In genomic region chr2:3747032-3747654, GRCh38 we compare ENCODE assay signal across 18 cellular contexts. TPM values are rescaled to one million over a fixed set of nuclear protein-coding genes. Genes with fewer than 3 reads are reported as not detected.
DNase-seq lines count a peak whose midpoint lies in the region; ATAC-seq and TF ChIP-seq lines count a peak whose summit lies in the region.
"Had no signal": no experiment of that assay in that cellular context is flagged by ENCODE, and none has a peak within 500 bp of the region (broad histone marks: within the 10 kb centered on the region; RNA-seq: fewer than 3 reads in every experiment).

No MANE protein-coding gene starts in this region.

- intact Hi-C loops in left ventricle myocardium superior (cut with micrococcal nuclease): no loop called here

- TF ChIP-seq CTCF in endodermal cell (conservative IDR thresholded peaks at IDR 0.05): no peak
- TF ChIP-seq CTCF in osteocyte (IDR thresholded peaks at IDR 0.05): no peak

- H3K27me3 ChIP-seq in endodermal cell (ENCODE audit: control insufficient read depth, insufficient read depth, low read length, poor library complexity, severe bottlenecking): no peaks in the 10 kb centered on the region

- H3K9me3 ChIP-seq in endodermal cell (ENCODE audit: control insufficient read depth, low read length): no peaks in the 10 kb centered on the region
- H3K9me3 ChIP-seq: BE2C, HAP-1 had no signal

- no peak overlapping the region for H3K27ac ChIP-seq in endodermal cell (ENCODE audit: low read depth, low read length)
- H3K27ac ChIP-seq: HL-60 had no signal

- H3K4me3 Mint-ChIP-seq in stimulated activated naive CD8-positive, alpha-beta T cell treated with anti-CD3 and anti-CD28 coated beads, Interleukin-15, amount 100 ng/mL, for 72 hours: no peak overlapping the region
- no peak overlapping the region for H3K4me3 Mint-ChIP-seq in endodermal cell
- no peak overlapping the region for H3K4me3 Mint-ChIP-seq in osteocyte (ENCODE audit: unreplicated experiment)
- H3K4me3 Mint-ChIP-seq: CD4-positive, CD25-positive, alpha-beta regulatory T cell; CD8-positive, alpha-beta memory T cell had no signal

- peak; percentile 36 for ATAC-seq in stimulated activated naive CD8-positive, alpha-beta T cell treated with anti-CD3 and anti-CD28 coated beads, Interleukin-15, amount 100 ng/mL, for 72 hours
- no peak for ATAC-seq in stimulated activated naive CD8-positive, alpha-beta T cell treated with anti-CD3 and anti-CD28 coated beads, Interleukin-15, Interleukin-2, amounts not matched to agents 100 U/mL and 50 U/mL, for 24 hours
- ATAC-seq in HG03095 (IDR thresholded peaks at IDR 0.05; ENCODE audit: unreplicated experiment) (no peak), left ventricle myocardium superior (no peak)

- no peak overlapping the region for H3K27ac Mint-ChIP-seq in stimulated activated naive CD8-positive, alpha-beta T cell treated with anti-CD3 and anti-CD28 coated beads, Interleukin-15, amount 100 ng/mL, for 72 hours
- H3K27ac Mint-ChIP-seq in endodermal cell (no peak overlapping the region), osteocyte (ENCODE audit: unreplicated experiment) (no peak overlapping the region)
- H3K27ac Mint-ChIP-seq: CD8-positive, alpha-beta memory T cell; IgD-negative memory B cell had no signal

- H3K9me3 Mint-ChIP-seq in stimulated activated naive CD8-positive, alpha-beta T cell treated with anti-CD3 and anti-CD28 coated beads, Interleukin-15, amount 100 ng/mL, for 72 hours: no peaks in the 10 kb centered on the region
- no peaks in the 10 kb centered on the region for H3K9me3 Mint-ChIP-seq in endodermal cell
- no peaks in the 10 kb centered on the region for H3K9me3 Mint-ChIP-seq in osteocyte (ENCODE audit: unreplicated experiment)
- H3K9me3 Mint-ChIP-seq: CD8-positive, alpha-beta memory T cell; IgD-negative memory B cell had no signal

- no peaks in the 10 kb centered on the region for H3K36me3 ChIP-seq in endodermal cell (ENCODE audit: control insufficient read depth, insufficient read depth, low read length)
- H3K36me3 ChIP-seq: BE2C, HAP-1 had no signal

- no peak overlapping the region for H3K9ac ChIP-seq in endodermal cell (ENCODE audit: extremely low read depth, low read length, poor library complexity, severe bottlenecking)

- H3K4me1 Mint-ChIP-seq in stimulated activated naive CD8-positive, alpha-beta T cell treated with anti-CD3 and anti-CD28 coated beads, Interleukin-15, amount 100 ng/mL, for 72 hours: no peaks in the 10 kb centered on the region
- H3K4me1 Mint-ChIP-seq in endodermal cell (no peaks in the 10 kb centered on the region), osteocyte (ENCODE audit: unreplicated experiment) (no peaks in the 10 kb centered on the region)
- H3K4me1 Mint-ChIP-seq: CD4-positive, CD25-positive, alpha-beta regulatory T cell; CD8-positive, alpha-beta memory T cell had no signal

- no peaks in the 10 kb centered on the region for H3K4me1 ChIP-seq in endodermal cell (ENCODE audit: control insufficient read depth, insufficient read depth, low read length)
- H3K4me1 ChIP-seq: BE2C, HAP-1 had no signal

- 89 to 91% methylated on average over 14 to 20 of the region's 20 CpGs for whole genome bisulfite sequencing in endodermal cell (ENCODE audit: insufficient coverage in 1 of 2, insufficient read length in 1 of 2), 2 experiments

- H3K36me3 Mint-ChIP-seq in endodermal cell (ENCODE audit: low read depth): no peaks in the 10 kb centered on the region
- H3K36me3 Mint-ChIP-seq in osteocyte (ENCODE audit: unreplicated experiment): no peaks in the 10 kb centered on the region
- H3K36me3 Mint-ChIP-seq: CD4-positive, CD25-positive, alpha-beta regulatory T cell; CD8-positive, alpha-beta memory T cell had no signal

- H3K27me3 Mint-ChIP-seq in stimulated activated naive CD8-positive, alpha-beta T cell treated with anti-CD3 and anti-CD28 coated beads, Interleukin-15, amount 100 ng/mL, for 72 hours: peaks cover 58% of the 10 kb centered on the region
- H3K27me3 Mint-ChIP-seq in endodermal cell (ENCODE audit: insufficient read depth) (peaks cover 5% of the 10 kb centered on the region), osteocyte (ENCODE audit: unreplicated experiment) (no peaks in the 10 kb centered on the region)

- DNase-seq in stimulated activated naive CD8-positive, alpha-beta T cell treated with anti-CD3 and anti-CD28 coated beads, Interleukin-15, amount 100 ng/mL, for 72 hours: no peak
- DNase-seq in stimulated activated naive CD8-positive, alpha-beta T cell treated with anti-CD3 and anti-CD28 coated beads, Interleukin-15, Interleukin-2, amounts not matched to agents 100 U/mL and 50 U/mL, for 24 hours: no peak
- DNase-seq in endodermal cell (peak; percentile 24), osteocyte (ENCODE audit: extremely low spot score, unreplicated experiment) (peak; percentile 79), left ventricle myocardium superior (no peak)
- DNase-seq: ACHN; BE2C; C1 segment of cervical spinal cord; CD4-positive, CD25-positive, alpha-beta regulatory T cell; CD8-positive, alpha-beta memory T cell; COR-L47; DMS 273 treated with DMSO at 0.1 percent for 48 hours; DMS53 had no signal

- no peak overlapping the region for H3K4me3 ChIP-seq in endodermal cell (ENCODE audit: low read length)
- H3K4me3 ChIP-seq: HAP-1 had no signal

RNA-seq across cellular contexts. Expression of gene DCDC2C, which starts 43.8 kb away (rescaled TPM):
- total RNA-seq in endodermal cell: not detected
- polyA plus RNA-seq in endodermal cell (2013, experiment 1 of 2): not detected
- not detected for polyA plus RNA-seq in endodermal cell (2013, experiment 2 of 2)
- total RNA-seq in osteocyte: not detected in 2 replicates
- total RNA-seq in left ventricle myocardium superior: not detected
- total RNA-seq: CD4-positive, CD25-positive, alpha-beta regulatory T cell; CD8-positive, alpha-beta memory T cell; H1 had no signal
- polyA plus RNA-seq: CD4-positive, CD25-positive, alpha-beta regulatory T cell; CD8-positive, alpha-beta memory T cell; IgD-negative memory B cell had no signal

Comparison
In these comparisons a context has a peak if more than half of its experiments do, and no peak if none do; other contexts are left out.
1. DNase-seq: peak in endodermal cell (single experiment) and osteocyte (single experiment); none in stimulated activated naive CD8-positive, alpha-beta T cell treated with anti-CD3 and anti-CD28 coated beads, Interleukin-15, amount 100 ng/mL, for 72 hours (0 of 2), stimulated activated naive CD8-positive, alpha-beta T cell treated with anti-CD3 and anti-CD28 coated beads, Interleukin-15, Interleukin-2, amounts not matched to agents 100 U/mL and 50 U/mL, for 24 hours (single experiment) and left ventricle myocardium superior (single experiment).